In the genomic region with DNA sequence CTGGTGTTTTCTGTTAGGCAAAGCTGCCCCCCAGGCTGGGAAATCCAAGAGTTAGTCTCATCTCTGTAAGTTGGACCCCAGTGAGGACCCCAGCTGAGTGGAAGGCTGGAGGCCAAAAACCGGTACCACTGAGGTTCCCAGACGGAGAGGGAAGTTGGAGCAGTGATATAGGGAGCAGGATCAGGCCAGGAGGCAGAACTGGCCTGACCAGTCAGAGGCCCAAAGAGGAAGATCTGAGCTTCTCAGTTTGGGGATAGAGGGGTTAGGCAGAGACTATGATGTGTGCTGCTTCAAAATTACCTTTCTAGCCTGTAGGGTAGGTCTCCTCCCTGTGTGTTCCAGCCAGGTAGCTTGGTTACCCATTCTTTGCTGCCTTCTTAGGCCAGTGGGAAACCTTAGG, we compare ENCODE assay signal across 2 cellular contexts.
TF ChIP-seq lines count a peak whose summit lies in the region.

No MANE protein-coding gene starts in this region.

TF ChIP-seq in HepG2, 621 proteins besides CTCF, POLR2A, EP300 and RAD21:
- no peak for TF ChIP-seq ZNF644 (CRISPR knock-in tag; IDR thresholded peaks at IDR 0.05; ENCODE audit: low read depth)
- TF ChIP-seq, protein P1, sequence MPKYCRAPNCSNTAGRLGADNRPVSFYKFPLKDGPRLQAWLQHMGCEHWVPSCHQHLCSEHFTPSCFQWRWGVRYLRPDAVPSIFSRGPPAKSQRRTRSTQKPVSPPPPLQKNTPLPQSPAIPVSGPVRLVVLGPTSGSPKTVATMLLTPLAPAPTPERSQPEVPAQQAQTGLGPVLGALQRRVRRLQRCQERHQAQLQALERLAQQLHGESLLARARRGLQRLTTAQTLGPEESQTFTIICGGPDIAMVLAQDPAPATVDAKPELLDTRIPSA (CRISPR knock-in tag; IDR thresholded peaks at IDR 0.05; ENCODE audit: borderline replicate concordance), result no peak

TF ChIP-seq in HEK293T, 16 proteins besides CTCF, POLR2A, EP300 and RAD21:
- TF ChIP-seq SP1 (IDR thresholded peaks at IDR 0.05) (no peak), LEF1 (IDR thresholded peaks at IDR 0.05; ENCODE audit: borderline replicate concordance) (no peak), FOXM1 (IDR thresholded peaks at IDR 0.05; ENCODE audit: borderline replicate concordance) (no peak), FOXA1 (IDR thresholded peaks at IDR 0.05) (no peak), FOXK2 (IDR thresholded peaks at IDR 0.05) (no peak), TARDBP (IDR thresholded peaks at IDR 0.05) (no peak), CTBP1 (IDR thresholded peaks at IDR 0.05; ENCODE audit: borderline replicate concordance) (no peak)
- TF ChIP-seq, protein P2, sequence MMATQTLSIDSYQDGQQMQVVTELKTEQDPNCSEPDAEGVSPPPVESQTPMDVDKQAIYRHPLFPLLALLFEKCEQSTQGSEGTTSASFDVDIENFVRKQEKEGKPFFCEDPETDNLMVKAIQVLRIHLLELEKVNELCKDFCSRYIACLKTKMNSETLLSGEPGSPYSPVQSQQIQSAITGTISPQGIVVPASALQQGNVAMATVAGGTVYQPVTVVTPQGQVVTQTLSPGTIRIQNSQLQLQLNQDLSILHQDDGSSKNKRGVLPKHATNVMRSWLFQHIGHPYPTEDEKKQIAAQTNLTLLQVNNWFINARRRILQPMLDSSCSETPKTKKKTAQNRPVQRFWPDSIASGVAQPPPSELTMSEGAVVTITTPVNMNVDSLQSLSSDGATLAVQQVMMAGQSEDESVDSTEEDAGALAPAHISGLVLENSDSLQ (IDR thresholded peaks at IDR 0.05), result no peak
TF ChIP-seq in HEK293T: peak in this region for 0.
